In genomic region chr5:43483210-43484048, GRCh38 we compare ENCODE assay signal across 1 cellular context.
TF ChIP-seq lines count a peak whose summit lies in the region.

Gene TMEM267 (minus strand): TSS chr5:43483865. CDS start chr5:43453969, 29,896 bp downstream.

TF ChIP-seq in WTC11, 78 proteins besides CTCF, POLR2A, EP300 and RAD21 (continued from another document):
- peak; percentile 55; the same call in 1 of the 2 replicates for TF ChIP-seq ERG (CRISPR knock-in tag; IDR thresholded peaks at IDR 0.05)
- TF ChIP-seq NR3C1 (CRISPR knock-in tag; conservative IDR thresholded peaks at IDR 0.05; ENCODE audit: low read depth), result no peak
- TF ChIP-seq ZBTB43 (CRISPR knock-in tag; IDR thresholded peaks at IDR 0.05), result 0 out of 2 replicates have a peak, but pooled peaks have one; percentile 24
- peak; percentile 45; the same call in 1 of the 2 replicates for TF ChIP-seq EMX1 (CRISPR knock-in tag; IDR thresholded peaks at IDR 0.05)
- peak; percentile 52; the same call in 1 of the 2 replicates for TF ChIP-seq CREM (CRISPR knock-in tag; IDR thresholded peaks at IDR 0.05)
- 0 out of 2 replicates have a peak, but pooled peaks have one; percentile 74 for TF ChIP-seq AFF4 (CRISPR knock-in tag; IDR thresholded peaks at IDR 0.05; ENCODE audit: borderline replicate concordance)
- TF ChIP-seq GABPB1 (CRISPR knock-in tag; IDR thresholded peaks at IDR 0.05), result peak; percentile 81
- TF ChIP-seq MAX (CRISPR knock-in tag; IDR thresholded peaks at IDR 0.05), result peak; percentile 57; the same call in 1 of the 2 replicates
- TF ChIP-seq AR (CRISPR knock-in tag; IDR thresholded peaks at IDR 0.05), result no peak
